24 cellular contexts compared by ENCODE assay signal in genomic region chr6:152575186-152575585, GRCh38.
DNase-seq lines count a peak whose midpoint lies in the region; ATAC-seq and TF ChIP-seq lines count a peak whose summit lies in the region.
"Had no signal": no experiment of that assay in that cellular context is flagged by ENCODE, and none has a peak within 500 bp of the region (broad histone marks: within the 10 kb centered on the region; RNA-seq: fewer than 3 reads in every experiment).

No MANE protein-coding gene starts in this region.

- H3K4me3 ChIP-seq in A673 (ENCODE audit: low read depth, low read length, poor library complexity, severe bottlenecking) = no peak overlapping the region
- peak overlapping the region; percentile 45 to 47 for H3K4me3 ChIP-seq in neutrophil (ENCODE audit: low read depth in 1 of 2, low read length in 1 of 2)
- H3K4me3 ChIP-seq: A549, HAP-1, neural progenitor cell had no signal

- H3K36me3 ChIP-seq in A673 (ENCODE audit: insufficient read depth, low read length, poor library complexity, severe bottlenecking) (no peaks in the 10 kb centered on the region), neutrophil (no peaks in the 10 kb centered on the region)
- H3K36me3 ChIP-seq: HAP-1, neural progenitor cell had no signal

- CTCF ChIA-PET in A673 (lab: Charles Lee) = no interaction called here

- intact Hi-C loops in A673 (cut with micrococcal nuclease; ENCODE audit: unreplicated experiment) = no loop called here

- no TSS peak for BruUV-seq in A673 (replicated peaks; lab: Mats Ljungman, UMichigan)

- H3K9me3 ChIP-seq in A673 (ENCODE audit: low read depth, low read length, poor library complexity, severe bottlenecking) = no peaks in the 10 kb centered on the region
- no peaks in the 10 kb centered on the region for H3K9me3 ChIP-seq in neutrophil
- H3K9me3 ChIP-seq: A549, HAP-1 had no signal

- H3K27me3 ChIP-seq in A673 (replicated peaks; ENCODE audit: insufficient read depth, low read depth, low read length, poor library complexity) = no peaks in the 10 kb centered on the region
- H3K27me3 ChIP-seq in neutrophil = no peaks in the 10 kb centered on the region
- H3K27me3 ChIP-seq: neural progenitor cell had no signal

- DNase-seq in A673 (ENCODE audit: low spot score) = peak; percentile 6
- peak; percentile 34 for DNase-seq in cerebellum (ENCODE audit: low spot score)
- no peak for DNase-seq in iPS-NIHi11 (ENCODE audit: low spot score)
- no peak for DNase-seq in putamen (ENCODE audit: low spot score)
- DNase-seq in hypothalamus (lab: John Stamatoyannopoulos, UW) = no peak
- DNase-seq in stimulated activated CD4-positive, alpha-beta T cell treated with anti-CD3 and anti-CD28 coated beads, Interleukin-2, amount 100 ng/mL, for 24 hours = no peak
- DNase-seq: activated CD4-positive, alpha-beta T cell treated with anti-CD3 and anti-CD28 coated beads for 1 hour; activated effector memory CD4-positive, alpha-beta T cell treated with Interleukin-2 at 50 U/mL for 16 hours; activated naive CD8-positive, alpha-beta T cell treated with anti-CD3 and anti-CD28 coated beads, Interleukin-2, amount 10 ng/mL, durations not matched to agents 7 days and 5 days; GDM1; islet precursor cell; KG1; MM.1S; NCI-H2029; NCI-H69; posterior cingulate gyrus; stimulated activated CD4-positive, alpha-beta T cell treated with anti-CD3 and anti-CD28 coated beads, Interleukin-15, amount 100 ng/mL, for 24 hours; stimulated activated naive CD4-positive, alpha-beta T cell treated with Interleukin-2 at 50 U/mL for 16 hours; T-helper 17 cell had no signal

- peak overlapping the region; percentile 80 for H3K27ac ChIP-seq in A673 (ENCODE audit: low read depth, low read length, poor library complexity, severe bottlenecking)
- peak overlapping the region; percentile 74 for H3K27ac ChIP-seq in neutrophil
- H3K27ac ChIP-seq: A549, neural progenitor cell had no signal

- peak; percentile 8 for ATAC-seq in HG03378 (IDR thresholded peaks at IDR 0.05; ENCODE audit: unreplicated experiment)
- ATAC-seq: A549, T-helper 17 cell had no signal

- peaks cover 61% of the 10 kb centered on the region for H3K4me1 ChIP-seq in A673 (ENCODE audit: insufficient read depth, low read length, poor library complexity, severe bottlenecking)
- peaks cover 57 to 72% of the 10 kb centered on the region in 2 experiments for H3K4me1 ChIP-seq in neutrophil (ENCODE audit: control insufficient read depth in 1 of 2, insufficient read depth in 1 of 2, low read depth in 1 of 2, low read length in 1 of 2)
- H3K4me1 ChIP-seq: A549, HAP-1, neural progenitor cell had no signal

- no peak for TF ChIP-seq CTCF in A673 (conservative IDR thresholded peaks at IDR 0.05; ENCODE audit: low read depth, low read length)
- TF ChIP-seq CTCF in neutrophil (IDR thresholded peaks at IDR 0.05) = no peak

- POLR2A ChIA-PET in A673 (lab: Charles Lee; ENCODE audit: low non-redundant PET) = no interaction called here

Comparison
In these comparisons a context has a peak if more than half of its experiments do, and no peak if none do; other contexts are left out.
1. DNase-seq: peak in A673 (single experiment) and cerebellum (single experiment); none in iPS-NIHi11 (single experiment), putamen (single experiment), hypothalamus (0 of 51) and stimulated activated CD4-positive, alpha-beta T cell treated with anti-CD3 and anti-CD28 coated beads, Interleukin-2, amount 100 ng/mL, for 24 hours (0 of 2).